ENCODE assay signal across 1 cellular context in genomic region chr20:6122873-6123649, GRCh38.
TF ChIP-seq lines count a peak whose summit lies in the region.

Gene FERMT1, minus strand, starts transcription at chr20:6123030. Its CDS starts 3,476 bp downstream, at chr20:6119554.

TF ChIP-seq in WTC11, 78 proteins besides CTCF, POLR2A, EP300 and RAD21 (continued from another document and continues in another):
- TF ChIP-seq ZMAT4 (CRISPR knock-in tag; IDR thresholded peaks at IDR 0.05), result no peak
- TF ChIP-seq PREB (CRISPR knock-in tag; IDR thresholded peaks at IDR 0.05; ENCODE audit: borderline replicate concordance), result peak; percentile 64; the same call in 1 of the 2 replicates
- TF ChIP-seq ZNF396 (CRISPR knock-in tag; IDR thresholded peaks at IDR 0.05; ENCODE audit: borderline replicate concordance), result no peak
- no peak for TF ChIP-seq E2F5 (CRISPR knock-in tag; IDR thresholded peaks at IDR 0.05)
- TF ChIP-seq NR2C2 (CRISPR knock-in tag; IDR thresholded peaks at IDR 0.05), result no peak
- TF ChIP-seq, protein P1, sequence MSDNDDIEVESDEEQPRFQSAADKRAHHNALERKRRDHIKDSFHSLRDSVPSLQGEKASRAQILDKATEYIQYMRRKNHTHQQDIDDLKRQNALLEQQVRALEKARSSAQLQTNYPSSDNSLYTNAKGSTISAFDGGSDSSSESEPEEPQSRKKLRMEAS (CRISPR knock-in tag; IDR thresholded peaks at IDR 0.05), result peak; percentile 26; the same call in 1 of the 2 replicates
- TF ChIP-seq, protein P2, sequence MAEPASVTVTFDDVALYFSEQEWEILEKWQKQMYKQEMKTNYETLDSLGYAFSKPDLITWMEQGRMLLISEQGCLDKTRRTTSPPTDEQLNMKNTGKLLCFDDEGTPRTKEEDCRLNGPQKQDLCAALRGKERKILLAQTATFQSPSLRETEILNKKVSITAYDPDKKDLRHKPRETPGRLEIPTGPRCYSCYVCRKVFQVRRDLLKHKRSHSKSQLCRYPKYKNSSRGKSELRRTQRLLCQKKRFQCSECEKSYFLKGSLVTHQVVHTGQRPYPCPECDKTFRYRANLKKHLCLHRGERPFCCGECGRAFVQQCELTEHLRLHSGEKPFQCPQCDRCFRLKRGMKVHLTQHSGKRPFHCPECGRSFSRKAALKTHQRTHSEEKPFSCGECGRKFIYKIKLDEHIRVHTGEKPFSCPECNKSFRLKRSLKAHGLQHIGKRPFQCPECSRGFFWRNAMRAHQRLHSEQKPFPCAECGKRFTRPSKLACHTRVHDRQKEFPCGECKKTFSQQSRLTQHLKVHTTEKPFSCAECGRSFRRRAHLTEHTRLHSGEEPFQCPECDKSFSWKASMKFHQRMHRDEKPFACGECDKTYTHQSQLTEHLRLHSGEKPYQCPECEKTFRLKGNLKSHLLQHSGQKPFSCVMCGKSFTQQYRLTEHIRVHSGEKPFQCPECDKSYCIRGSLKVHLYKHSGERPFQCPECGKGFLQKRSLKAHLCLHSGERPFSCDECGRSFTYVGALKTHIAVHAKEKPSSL (CRISPR knock-in tag; conservative IDR thresholded peaks at IDR 0.05), result no peak
- TF ChIP-seq SMAD4 (CRISPR knock-in tag; IDR thresholded peaks at IDR 0.05), result no peak
- TF ChIP-seq TEAD4 (CRISPR knock-in tag; IDR thresholded peaks at IDR 0.05), result no peak
- TF ChIP-seq, protein P3, sequence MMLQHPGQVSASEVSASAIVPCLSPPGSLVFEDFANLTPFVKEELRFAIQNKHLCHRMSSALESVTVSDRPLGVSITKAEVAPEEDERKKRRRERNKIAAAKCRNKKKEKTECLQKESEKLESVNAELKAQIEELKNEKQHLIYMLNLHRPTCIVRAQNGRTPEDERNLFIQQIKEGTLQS (CRISPR knock-in tag; conservative IDR thresholded peaks at IDR 0.05), result no peak
- TF ChIP-seq ZBTB21 (CRISPR knock-in tag; IDR thresholded peaks at IDR 0.05; ENCODE audit: borderline replicate concordance), result no peak
- TF ChIP-seq ATF1 (CRISPR knock-in tag; IDR thresholded peaks at IDR 0.05), result no peak
- 0 out of 2 replicates have a peak, but pooled peaks have one; percentile 24 for TF ChIP-seq CREM (CRISPR knock-in tag; IDR thresholded peaks at IDR 0.05)
- no peak for TF ChIP-seq TCF7 (CRISPR knock-in tag; IDR thresholded peaks at IDR 0.05; ENCODE audit: low read depth)
- TF ChIP-seq ZNF138 (CRISPR knock-in tag; conservative IDR thresholded peaks at IDR 0.05), result no peak
- TF ChIP-seq, protein P4, sequence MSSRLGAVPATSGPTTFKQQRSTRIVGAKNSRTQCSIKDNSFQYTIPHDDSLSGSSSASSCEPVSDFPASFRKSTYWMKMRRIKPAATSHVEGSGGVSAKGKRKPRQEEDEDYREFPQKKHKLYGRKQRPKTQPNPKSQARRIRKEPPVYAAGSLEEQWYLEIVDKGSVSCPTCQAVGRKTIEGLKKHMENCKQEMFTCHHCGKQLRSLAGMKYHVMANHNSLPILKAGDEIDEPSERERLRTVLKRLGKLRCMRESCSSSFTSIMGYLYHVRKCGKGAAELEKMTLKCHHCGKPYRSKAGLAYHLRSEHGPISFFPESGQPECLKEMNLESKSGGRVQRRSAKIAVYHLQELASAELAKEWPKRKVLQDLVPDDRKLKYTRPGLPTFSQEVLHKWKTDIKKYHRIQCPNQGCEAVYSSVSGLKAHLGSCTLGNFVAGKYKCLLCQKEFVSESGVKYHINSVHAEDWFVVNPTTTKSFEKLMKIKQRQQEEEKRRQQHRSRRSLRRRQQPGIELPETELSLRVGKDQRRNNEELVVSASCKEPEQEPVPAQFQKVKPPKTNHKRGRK (CRISPR knock-in tag; IDR thresholded peaks at IDR 0.05; ENCODE audit: borderline replicate concordance), result no peak
- TF ChIP-seq SP1 (CRISPR knock-in tag; conservative IDR thresholded peaks at IDR 0.05), result no peak; the same call in 1 of the 2 replicates
- peak; percentile 10; the same call in 1 of the 2 replicates for TF ChIP-seq FOXK1 (CRISPR knock-in tag; IDR thresholded peaks at IDR 0.05)
- TF ChIP-seq, protein P5, sequence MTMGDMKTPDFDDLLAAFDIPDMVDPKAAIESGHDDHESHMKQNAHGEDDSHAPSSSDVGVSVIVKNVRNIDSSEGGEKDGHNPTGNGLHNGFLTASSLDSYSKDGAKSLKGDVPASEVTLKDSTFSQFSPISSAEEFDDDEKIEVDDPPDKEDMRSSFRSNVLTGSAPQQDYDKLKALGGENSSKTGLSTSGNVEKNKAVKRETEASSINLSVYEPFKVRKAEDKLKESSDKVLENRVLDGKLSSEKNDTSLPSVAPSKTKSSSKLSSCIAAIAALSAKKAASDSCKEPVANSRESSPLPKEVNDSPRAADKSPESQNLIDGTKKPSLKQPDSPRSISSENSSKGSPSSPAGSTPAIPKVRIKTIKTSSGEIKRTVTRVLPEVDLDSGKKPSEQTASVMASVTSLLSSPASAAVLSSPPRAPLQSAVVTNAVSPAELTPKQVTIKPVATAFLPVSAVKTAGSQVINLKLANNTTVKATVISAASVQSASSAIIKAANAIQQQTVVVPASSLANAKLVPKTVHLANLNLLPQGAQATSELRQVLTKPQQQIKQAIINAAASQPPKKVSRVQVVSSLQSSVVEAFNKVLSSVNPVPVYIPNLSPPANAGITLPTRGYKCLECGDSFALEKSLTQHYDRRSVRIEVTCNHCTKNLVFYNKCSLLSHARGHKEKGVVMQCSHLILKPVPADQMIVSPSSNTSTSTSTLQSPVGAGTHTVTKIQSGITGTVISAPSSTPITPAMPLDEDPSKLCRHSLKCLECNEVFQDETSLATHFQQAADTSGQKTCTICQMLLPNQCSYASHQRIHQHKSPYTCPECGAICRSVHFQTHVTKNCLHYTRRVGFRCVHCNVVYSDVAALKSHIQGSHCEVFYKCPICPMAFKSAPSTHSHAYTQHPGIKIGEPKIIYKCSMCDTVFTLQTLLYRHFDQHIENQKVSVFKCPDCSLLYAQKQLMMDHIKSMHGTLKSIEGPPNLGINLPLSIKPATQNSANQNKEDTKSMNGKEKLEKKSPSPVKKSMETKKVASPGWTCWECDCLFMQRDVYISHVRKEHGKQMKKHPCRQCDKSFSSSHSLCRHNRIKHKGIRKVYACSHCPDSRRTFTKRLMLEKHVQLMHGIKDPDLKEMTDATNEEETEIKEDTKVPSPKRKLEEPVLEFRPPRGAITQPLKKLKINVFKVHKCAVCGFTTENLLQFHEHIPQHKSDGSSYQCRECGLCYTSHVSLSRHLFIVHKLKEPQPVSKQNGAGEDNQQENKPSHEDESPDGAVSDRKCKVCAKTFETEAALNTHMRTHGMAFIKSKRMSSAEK (CRISPR knock-in tag; IDR thresholded peaks at IDR 0.05; ENCODE audit: borderline replicate concordance), result no peak
- no peak for TF ChIP-seq CREB1 (CRISPR knock-in tag; IDR thresholded peaks at IDR 0.05)
- TF ChIP-seq MYBL2 (CRISPR knock-in tag; IDR thresholded peaks at IDR 0.05), result 0 out of 2 replicates have a peak, but pooled peaks have one; percentile 19
- TF ChIP-seq RELA (CRISPR knock-in tag; IDR thresholded peaks at IDR 0.05; ENCODE audit: borderline replicate concordance), result 0 out of 2 replicates have a peak, but pooled peaks have one; percentile 16
- no peak; the same call in 1 of the 2 replicates for TF ChIP-seq USF2 (CRISPR knock-in tag; IDR thresholded peaks at IDR 0.05)
- TF ChIP-seq ETV6 (CRISPR knock-in tag; IDR thresholded peaks at IDR 0.05), result 0 out of 2 replicates have a peak, but pooled peaks have one; percentile 18
- TF ChIP-seq FOXP1 (CRISPR knock-in tag; IDR thresholded peaks at IDR 0.05; ENCODE audit: borderline replicate concordance), result peak; percentile 78
- no peak for TF ChIP-seq EMX1 (CRISPR knock-in tag; IDR thresholded peaks at IDR 0.05)
- TF ChIP-seq AFF4 (CRISPR knock-in tag; IDR thresholded peaks at IDR 0.05; ENCODE audit: borderline replicate concordance), result 0 out of 2 replicates have a peak, but pooled peaks have one; percentile 59
- no peak; the same call in 1 of the 2 replicates for TF ChIP-seq IRF2 (CRISPR knock-in tag; IDR thresholded peaks at IDR 0.05; ENCODE audit: borderline replicate concordance, low read depth)
- TF ChIP-seq ATF6 (CRISPR knock-in tag; IDR thresholded peaks at IDR 0.05), result no peak
- TF ChIP-seq GABPB1 (CRISPR knock-in tag; IDR thresholded peaks at IDR 0.05), result no peak
- TF ChIP-seq ZNF121 (CRISPR knock-in tag; IDR thresholded peaks at IDR 0.05), result no peak
- no peak for TF ChIP-seq RORB (CRISPR knock-in tag; IDR thresholded peaks at IDR 0.05)
- TF ChIP-seq, protein P6, sequence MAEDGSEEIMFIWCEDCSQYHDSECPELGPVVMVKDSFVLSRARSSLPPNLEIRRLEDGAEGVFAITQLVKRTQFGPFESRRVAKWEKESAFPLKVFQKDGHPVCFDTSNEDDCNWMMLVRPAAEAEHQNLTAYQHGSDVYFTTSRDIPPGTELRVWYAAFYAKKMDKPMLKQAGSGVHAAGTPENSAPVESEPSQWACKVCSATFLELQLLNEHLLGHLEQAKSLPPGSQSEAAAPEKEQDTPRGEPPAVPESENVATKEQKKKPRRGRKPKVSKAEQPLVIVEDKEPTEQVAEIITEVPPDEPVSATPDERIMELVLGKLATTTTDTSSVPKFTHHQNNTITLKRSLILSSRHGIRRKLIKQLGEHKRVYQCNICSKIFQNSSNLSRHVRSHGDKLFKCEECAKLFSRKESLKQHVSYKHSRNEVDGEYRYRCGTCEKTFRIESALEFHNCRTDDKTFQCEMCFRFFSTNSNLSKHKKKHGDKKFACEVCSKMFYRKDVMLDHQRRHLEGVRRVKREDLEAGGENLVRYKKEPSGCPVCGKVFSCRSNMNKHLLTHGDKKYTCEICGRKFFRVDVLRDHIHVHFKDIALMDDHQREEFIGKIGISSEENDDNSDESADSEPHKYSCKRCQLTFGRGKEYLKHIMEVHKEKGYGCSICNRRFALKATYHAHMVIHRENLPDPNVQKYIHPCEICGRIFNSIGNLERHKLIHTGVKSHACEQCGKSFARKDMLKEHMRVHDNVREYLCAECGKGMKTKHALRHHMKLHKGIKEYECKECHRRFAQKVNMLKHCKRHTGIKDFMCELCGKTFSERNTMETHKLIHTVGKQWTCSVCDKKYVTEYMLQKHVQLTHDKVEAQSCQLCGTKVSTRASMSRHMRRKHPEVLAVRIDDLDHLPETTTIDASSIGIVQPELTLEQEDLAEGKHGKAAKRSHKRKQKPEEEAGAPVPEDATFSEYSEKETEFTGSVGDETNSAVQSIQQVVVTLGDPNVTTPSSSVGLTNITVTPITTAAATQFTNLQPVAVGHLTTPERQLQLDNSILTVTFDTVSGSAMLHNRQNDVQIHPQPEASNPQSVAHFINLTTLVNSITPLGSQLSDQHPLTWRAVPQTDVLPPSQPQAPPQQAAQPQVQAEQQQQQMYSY (CRISPR knock-in tag; IDR thresholded peaks at IDR 0.05), result no peak
